ENCODE assay signal across 1 cellular context in genomic region chr17:81683584-81684441, GRCh38.
A peak's percentile ranks its signal among the peaks of the same experiment; 100 is the strongest.
TF ChIP-seq lines count a peak whose summit lies in the region.

Gene ARL16, minus strand, starts transcription at chr17:81683797. Its CDS starts 44 bp downstream, at chr17:81683753.
Gene HGS, plus strand, starts transcription at chr17:81684011. Its CDS starts 56 bp downstream, at chr17:81684067.

TF ChIP-seq in K562, 482 proteins besides CTCF, POLR2A, EP300 and RAD21 (continued from another document and continues in another):
- TF ChIP-seq ZBTB40 (IDR thresholded peaks at IDR 0.05) (peak; percentile 94), ZBTB40 (CRISPR knock-in tag; IDR thresholded peaks at IDR 0.05) (no peak), ZNF589 (CRISPR knock-in tag; IDR thresholded peaks at IDR 0.05; ENCODE audit: low read depth) (no peak), STAG1 (CRISPR knock-in tag; IDR thresholded peaks at IDR 0.05; ENCODE audit: borderline replicate concordance) (no peak), FOXA1 (IDR thresholded peaks at IDR 0.05; ENCODE audit: borderline replicate concordance) (no peak), ZNF644 (tag; IDR thresholded peaks at IDR 0.05; ENCODE audit: low read depth) (no peak), SUPT5H (IDR thresholded peaks at IDR 0.05) (peak; percentile 69), ARID1B (IDR thresholded peaks at IDR 0.05) (no peak), THRA (IDR thresholded peaks at IDR 0.05) (no peak), MTA3 (IDR thresholded peaks at IDR 0.05; ENCODE audit: borderline replicate concordance) (peak; percentile 99), TEAD1 (CRISPR knock-in tag; IDR thresholded peaks at IDR 0.05) (peak; percentile 71 to 99; a peak in 3 of 4 replicates), TFE3 (CRISPR knock-in tag; IDR thresholded peaks at IDR 0.05) (no peak), SAFB2 (IDR thresholded peaks at IDR 0.05; ENCODE audit: borderline replicate concordance, low read depth, low read length, severe bottlenecking) (no peak), COPS2 (conservative IDR thresholded peaks at IDR 0.05) (no peak), ZNF277 (CRISPR knock-in tag; IDR thresholded peaks at IDR 0.05; ENCODE audit: borderline replicate concordance) (no peak), DIDO1 (tag; IDR thresholded peaks at IDR 0.05; ENCODE audit: low read depth) (no peak), BCL6 (CRISPR knock-in tag; IDR thresholded peaks at IDR 0.05) (no peak), MXD1 (CRISPR knock-in tag; IDR thresholded peaks at IDR 0.05; ENCODE audit: borderline replicate concordance, poor library complexity, severe bottlenecking) (no peak), HNRNPLL (IDR thresholded peaks at IDR 0.05; ENCODE audit: low read depth, low read length, poor library complexity, severe bottlenecking) (peak; percentile 20), RBM14 (IDR thresholded peaks at IDR 0.05; ENCODE audit: borderline replicate concordance, insufficient read depth, low read depth, low read length) (no peak), USF1 (CRISPR knock-in tag; IDR thresholded peaks at IDR 0.05) (no peak), DDX20 (tag; IDR thresholded peaks at IDR 0.05; ENCODE audit: low read depth) (no peak), EP400 (IDR thresholded peaks at IDR 0.05) (peak; percentile 82), TFAM (CRISPR knock-in tag; conservative IDR thresholded peaks at IDR 0.05) (no peak), STAT5A (IDR thresholded peaks at IDR 0.05; ENCODE audit: borderline replicate concordance, low read length) (no peak), IFI16 (CRISPR knock-in tag; IDR thresholded peaks at IDR 0.05) (no peak), ZNF212 (CRISPR knock-in tag; IDR thresholded peaks at IDR 0.05) (no peak), ZNF445 (CRISPR knock-in tag; IDR thresholded peaks at IDR 0.05; ENCODE audit: low read depth) (no peak), MXI1 (IDR thresholded peaks at IDR 0.05; ENCODE audit: low read depth, low read length) (no peak), PML (IDR thresholded peaks at IDR 0.05; ENCODE audit: low read length) (0 out of 2 replicates have a peak, but pooled peaks have one; percentile 3), MCM7 (IDR thresholded peaks at IDR 0.05) (no peak), ZNF830 (CRISPR knock-in tag; IDR thresholded peaks at IDR 0.05) (no peak), ZNF592 (IDR thresholded peaks at IDR 0.05) (no peak), ARID3A (IDR thresholded peaks at IDR 0.05; ENCODE audit: borderline replicate concordance, low read depth, low read length) (no peak), HMBOX1 (IDR thresholded peaks at IDR 0.05) (no peak), MBD2 (IDR thresholded peaks at IDR 0.05; ENCODE audit: borderline replicate concordance, low read depth) (peak; percentile 98)
